ENCODE assay signal across 8 cellular contexts in the genomic region with DNA sequence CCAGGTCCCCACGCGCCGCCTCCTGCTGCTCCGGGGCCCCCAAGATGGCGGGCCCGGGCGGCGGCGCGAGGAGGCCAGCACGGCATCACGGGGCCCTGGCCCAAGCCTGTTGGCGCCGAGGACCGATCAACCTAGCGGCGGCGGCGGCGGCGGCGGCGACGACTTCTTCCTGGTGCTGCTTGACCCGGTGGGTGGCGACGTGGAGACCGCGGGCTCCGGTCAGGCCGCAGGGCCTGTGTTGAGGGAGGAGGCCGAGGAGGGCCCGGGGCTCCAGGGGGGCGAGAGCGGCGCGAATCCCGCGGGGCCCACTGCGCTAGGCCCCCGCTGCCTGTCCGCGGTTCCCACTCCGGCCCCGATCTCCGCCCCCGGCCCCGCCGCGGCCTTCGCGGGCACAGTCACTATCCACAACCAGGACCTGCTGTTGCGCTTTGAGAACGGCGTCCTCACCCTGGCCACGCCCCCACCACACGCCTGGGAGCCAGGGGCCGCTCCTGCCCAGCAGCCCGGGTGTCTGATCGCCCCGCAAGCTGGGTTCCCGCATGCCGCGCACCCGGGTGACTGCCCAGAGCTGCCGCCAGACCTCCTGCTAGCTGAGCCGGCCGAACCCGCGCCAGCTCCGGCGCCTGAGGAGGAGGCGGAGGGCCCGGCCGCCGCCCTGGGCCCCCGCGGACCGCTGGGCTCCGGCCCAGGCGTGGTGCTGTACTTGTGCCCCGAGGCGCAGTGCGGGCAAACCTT. TPM values are rescaled to one million over a fixed set of nuclear protein-coding genes. Genes with fewer than 3 reads are reported as not detected.
DNase-seq lines count a peak whose midpoint lies in the region; ATAC-seq and TF ChIP-seq lines count a peak whose summit lies in the region.
"Not testable (repeated sequence)": the region's sequence is repeated elsewhere in the genome, so short reads cannot be mapped to it uniquely, and the experiment has no call there.

No MANE protein-coding gene starts in this region.

- not testable (repeated sequence) for H3K27ac Mint-ChIP-seq in nephron progenitor cell

- H3K4me3 ChIP-seq in GM12865 (ENCODE audit: low read depth, low read length) (peak overlapping the region; percentile 50), H7 (ENCODE audit: insufficient read depth, low read depth, low read length) (peak overlapping the region; percentile 47), HUES48 (ENCODE audit: low read depth, low read length) (peak overlapping the region; percentile 54), thoracic aorta (peak overlapping the region; percentile 75)

- H3K36me3 ChIP-seq in H7 (replicated peaks; ENCODE audit: control insufficient read depth, insufficient read depth, low read length); HUES48 (ENCODE audit: control insufficient read depth, insufficient read depth, low read length); thoracic aorta: not testable (repeated sequence)

- H3K27me3 Mint-ChIP-seq in nephron progenitor cell (ENCODE audit: low read depth, poor library complexity): not testable (repeated sequence)

- intact Hi-C loops in Right ventricle myocardium superior (cut with DNase I): not testable (repeated sequence)

- H3K4me1 ChIP-seq in HUES48 (ENCODE audit: control insufficient read depth, insufficient read depth, low read length): not testable (repeated sequence)
- peaks cover 6 to 27% of the 10 kb centered on the region in 2 donors for H3K4me1 ChIP-seq in thoracic aorta (ENCODE audit: control insufficient read depth in 1 of 2, low read depth in 2 of 2)

- peaks cover 27% of the 10 kb centered on the region; the same call in 1 of the 2 replicates for H3K9me3 ChIP-seq in HUES48 (ENCODE audit: control insufficient read depth, insufficient read depth, low read length)
- H3K9me3 ChIP-seq in thoracic aorta: not testable (repeated sequence)

- DNase-seq in GM12865 (ENCODE audit: low read depth): peak; percentile 51
- DNase-seq in H7: peak; percentile 34
- peak in 3 of 5 donors; percentile 12 to 40 (median 14) for DNase-seq in T-helper 1 cell
- peak in 35 of 58 donors; percentile 2 to 69 (median 33) for DNase-seq in anterior cingulate cortex (lab: John Stamatoyannopoulos, UW)
- peak; percentile 68 for DNase-seq in Right ventricle myocardium superior
- DNase-seq in nephron progenitor cell: peak; percentile 53
- DNase-seq in thoracic aorta (ENCODE audit: low spot score): not testable (repeated sequence)

- H3K27me3 ChIP-seq in H7 (ENCODE audit: control insufficient read depth, insufficient read depth, low read length); HUES48 (ENCODE audit: control insufficient read depth, insufficient read depth, low read length); thoracic aorta (replicated peaks; ENCODE audit: insufficient read depth): not testable (repeated sequence)

- ATAC-seq in Right ventricle myocardium superior (ENCODE audit: poor library complexity): peak; percentile 94
- peak; percentile 57 for ATAC-seq in thoracic aorta (ENCODE audit: insufficient number of reproducible peaks, low FRiP score, low read depth)

- TF ChIP-seq CTCF in GM12865 (IDR thresholded peaks at IDR 0.05; ENCODE audit: insufficient read depth, low read depth, low read length, missing control alignments); nephron progenitor cell (IDR thresholded peaks at IDR 0.05); thoracic aorta (IDR thresholded peaks at IDR 0.05): not testable (repeated sequence)

- H3K27ac ChIP-seq in HUES48 (ENCODE audit: low read depth, low read length) (peak overlapping the region; percentile 55), thoracic aorta (peak overlapping the region; percentile 89 to 93)

- peaks cover 41% of the 10 kb centered on the region for H3K9me3 Mint-ChIP-seq in nephron progenitor cell

- H3K4me3 Mint-ChIP-seq in nephron progenitor cell: peak overlapping the region; percentile 68

- H3K9ac ChIP-seq in HUES48 (ENCODE audit: low read depth, low read length): peak overlapping the region; percentile 30; the same call in 1 of the 2 replicates

- peaks cover 34% of the 10 kb centered on the region for H3K4me1 Mint-ChIP-seq in nephron progenitor cell

- H3K36me3 Mint-ChIP-seq in nephron progenitor cell (ENCODE audit: low read depth): not testable (repeated sequence)

RNA-seq across cellular contexts. Expression of gene ZXDB, which starts 0.5 kb away (rescaled TPM):
- 10.4 and 11.0 TPM in 2 replicates for total RNA-seq in H7 (2014; rRNA removed; shearing (Covaris generic))
- total RNA-seq in Right ventricle myocardium superior (4.6 TPM), thoracic aorta (10 to 100 TPM; 16.5 to 17.6 TPM)
